In genomic region chr2:210007895-210008294, GRCh38 we compare ENCODE assay signal across 14 cellular contexts. TPM values are rescaled to one million over a fixed set of nuclear protein-coding genes. Genes with fewer than 3 reads are reported as not detected.
DNase-seq lines count a peak whose midpoint lies in the region; ATAC-seq, FAIRE-seq and TF ChIP-seq lines count a peak whose summit lies in the region.
"Had no signal": no experiment of that assay in that cellular context is flagged by ENCODE, and none has a peak within 500 bp of the region (broad histone marks: within the 10 kb centered on the region; RNA-seq: fewer than 3 reads in every experiment).

No MANE protein-coding gene starts in this region.

- H3K4me2 ChIP-seq in IMR-90 (ENCODE audit: low read depth, low read length) (no peak overlapping the region), mesenchymal stem cell (ENCODE audit: low read length, poor library complexity, severe bottlenecking) (no peak overlapping the region)

- in situ Hi-C loops in IMR-90 (cut with MboI; ENCODE audit: low sequenced_read_pairs) = no loop called here

- H4K5ac ChIP-seq in IMR-90 (ENCODE audit: low read depth, low read length) = no peak overlapping the region

- no peak overlapping the region for H3K4me3 ChIP-seq in IMR-90 (ENCODE audit: insufficient read depth, low read depth, low read length)
- H3K4me3 ChIP-seq in mesenchymal stem cell (ENCODE audit: insufficient read depth in 1 of 2, low read depth in 1 of 2, low read length in 2 of 2) = no peak overlapping the region
- H3K4me3 ChIP-seq in BE2C (ENCODE audit: low read depth, low read length) = no peak overlapping the region
- H3K4me3 ChIP-seq: tibial artery had no signal

- H2AK5ac ChIP-seq in IMR-90 (ENCODE audit: low read depth, low read length) (no peak overlapping the region), mesenchymal stem cell (ENCODE audit: low read length, severe bottlenecking) (no peak overlapping the region)

- peaks cover 5% of the 10 kb centered on the region for H3K4me1 ChIP-seq in IMR-90 (ENCODE audit: control insufficient read depth, insufficient read depth, low read length)
- peaks cover 5% of the 10 kb centered on the region for H3K4me1 ChIP-seq in mesenchymal stem cell (ENCODE audit: control insufficient read depth, insufficient read depth, low read depth, low read length)
- peaks cover 4% of the 10 kb centered on the region for H3K4me1 ChIP-seq in BE2C

- TF ChIP-seq POLR2A in GM12891 (IDR thresholded peaks at IDR 0.05; ENCODE audit: low read depth, low read length) (no peak), IMR-90 (IDR thresholded peaks at IDR 0.05; ENCODE audit: low read depth, low read length) (no peak)

- CTCF ChIA-PET in IMR-90 (lab: Yijun Ruan, JAX) = no interaction called here

- DNase-seq in GM12891 (ENCODE audit: insufficient read length, low spot score) = no peak
- DNase-seq in IMR-90 = peak; percentile 10
- DNase-seq in dermis blood vessel endothelial cell = peak; percentile 20
- peak; percentile 25 for DNase-seq in mesenchymal stem cell
- no peak for DNase-seq in GM10266 (ENCODE audit: extremely low spot score)
- no peak for DNase-seq in BE2C
- DNase-seq in frontal cortex (ENCODE audit: low spot score in 2 of 2) = no peak
- DNase-seq: naive thymus-derived CD8-positive, alpha-beta T cell; NCI-H1092; NCI-H2227 treated with DMSO at 0.1 percent for 48 hours; stimulated activated CD8-positive, alpha-beta memory T cell treated with anti-CD3 and anti-CD28 coated beads, Interleukin-4, amount 100 ng/mL, for 48 hours had no signal

- H3K27ac ChIP-seq in IMR-90 (ENCODE audit: insufficient read depth, low read length) (no peak overlapping the region), mesenchymal stem cell (ENCODE audit: low read length, poor library complexity, severe bottlenecking) (no peak overlapping the region)
- H3K27ac ChIP-seq: tibial artery had no signal

- H3K4ac ChIP-seq in IMR-90 (ENCODE audit: low read depth, low read length) = no peak overlapping the region
- no peak overlapping the region for H3K4ac ChIP-seq in mesenchymal stem cell (ENCODE audit: low read depth in 1 of 2, low read length in 2 of 2)

- H4K91ac ChIP-seq in IMR-90 (ENCODE audit: insufficient read depth, low read depth, low read length) (no peak overlapping the region), mesenchymal stem cell (ENCODE audit: low read length) (no peak overlapping the region)

- no peak overlapping the region for H2BK20ac ChIP-seq in IMR-90 (ENCODE audit: low read depth, low read length)

- H3K79me1 ChIP-seq in IMR-90 (ENCODE audit: low read depth in 1 of 2, low read length in 2 of 2) = peaks cover 5 to 25% of the 10 kb centered on the region in 2 experiments; a peak in 3 of 4 replicates
- H3K79me1 ChIP-seq in mesenchymal stem cell (replicated peaks; ENCODE audit: low read length, poor library complexity, severe bottlenecking) = no peaks in the 10 kb centered on the region

- intact Hi-C loops in IMR-90 (cut with micrococcal nuclease) = no loop called here

- no peak for FAIRE-seq in GM12891 (lab: Jason Lieb, UNC)
- no peak for FAIRE-seq in frontal cortex (lab: Jason Lieb, UNC)

- H4K8ac ChIP-seq in IMR-90 (ENCODE audit: low read depth in 2 of 2, low read length in 2 of 2) (no peak overlapping the region), mesenchymal stem cell (ENCODE audit: low read length) (no peak overlapping the region)

- H3K23ac ChIP-seq in IMR-90 (ENCODE audit: low read depth, low read length) (no peak overlapping the region), mesenchymal stem cell (ENCODE audit: low read length in 2 of 2) (no peak overlapping the region)

- H2BK12ac ChIP-seq in mesenchymal stem cell (ENCODE audit: low read length in 2 of 2) = no peak overlapping the region

- dilution Hi-C loops in IMR-90 (cut with HindIII; ENCODE audit: low sequenced_read_pairs, unreplicated experiment) = no loop called here

- H3K18ac ChIP-seq in IMR-90 (ENCODE audit: low read depth, low read length) (no peak overlapping the region), mesenchymal stem cell (ENCODE audit: low read depth in 1 of 2, low read length in 2 of 2) (no peak overlapping the region)

- no peak overlapping the region for H3K14ac ChIP-seq in IMR-90 (replicated peaks; ENCODE audit: low read depth, low read length)
- H3K14ac ChIP-seq in mesenchymal stem cell (ENCODE audit: low read length in 2 of 2) = no peak overlapping the region

- no peak overlapping the region for H2AFZ ChIP-seq in IMR-90 (replicated peaks; ENCODE audit: low read length, poor library complexity)
- no peak overlapping the region for H2AFZ ChIP-seq in mesenchymal stem cell (ENCODE audit: low read depth, low read length)

- WGBS in IMR-90 (ENCODE audit: extremely low coverage in 2 of 2, insufficient read length in 1 of 2), 2 experiments = no CpG with 5 or more reads among the region's 2 CpGs
- 85% methylated on average over 1 of the region's 2 CpGs for WGBS in mesenchymal stem cell

- no peak for TF ChIP-seq CTCF in IMR-90 (conservative IDR thresholded peaks at IDR 0.05; ENCODE audit: low read depth, low read length)
- no peak for TF ChIP-seq CTCF in GM10266 (IDR thresholded peaks at IDR 0.05; ENCODE audit: control insufficient read depth, insufficient read depth, low read depth, missing control alignments)
- TF ChIP-seq CTCF in BE2C (IDR thresholded peaks at IDR 0.05; ENCODE audit: low read depth, low read length) = no peak

- no peak overlapping the region for H3K56ac ChIP-seq in IMR-90 (ENCODE audit: extremely low read depth, insufficient read depth, low read length)

- no peak for ATAC-seq in IMR-90 (ENCODE audit: low read depth)
- ATAC-seq in HG03521 (IDR thresholded peaks at IDR 0.05; ENCODE audit: unreplicated experiment) = no peak
- ATAC-seq: activated naive CD4-positive, alpha-beta T cell treated with anti-CD3 and anti-CD28 coated beads, Interleukin-2, amount 50 U/mL, for 72 hours; naive thymus-derived CD8-positive, alpha-beta T cell had no signal

- no peak overlapping the region for H3K9ac ChIP-seq in IMR-90 (ENCODE audit: low read depth, low read length)
- H3K9ac ChIP-seq in mesenchymal stem cell (ENCODE audit: low read length) = no peak overlapping the region

- H4K20me1 ChIP-seq in IMR-90 (ENCODE audit: insufficient read depth, low read length) = peaks cover 12% of the 10 kb centered on the region; the same call in 1 of the 2 replicates

- H2BK120ac ChIP-seq in IMR-90 (ENCODE audit: low read depth, low read length) = no peak overlapping the region
- no peak overlapping the region for H2BK120ac ChIP-seq in mesenchymal stem cell (ENCODE audit: low read depth, low read length)

- H2AK9ac ChIP-seq in IMR-90 (replicated peaks; ENCODE audit: low read depth, low read length, poor library complexity) = no peak overlapping the region

- H3K9me1 ChIP-seq in IMR-90 (ENCODE audit: insufficient read depth, low read length) = no peaks in the 10 kb centered on the region

- POLR2A ChIA-PET in IMR-90 (lab: Charles Lee; ENCODE audit: unreplicated experiment) = no interaction called here

- no peaks in the 10 kb centered on the region for H3K27me3 ChIP-seq in IMR-90 (ENCODE audit: control insufficient read depth, insufficient read depth, low read length)
- H3K27me3 ChIP-seq in mesenchymal stem cell (ENCODE audit: control insufficient read depth in 1 of 2, insufficient read depth in 1 of 2, low read length in 2 of 2) = no peaks in the 10 kb centered on the region
- no peaks in the 10 kb centered on the region for H3K27me3 ChIP-seq in BE2C
- H3K27me3 ChIP-seq: tibial artery had no signal

- no peak for TF ChIP-seq RAD21 in IMR-90 (IDR thresholded peaks at IDR 0.05; ENCODE audit: low read length)

- H3K9me3 ChIP-seq in IMR-90 (ENCODE audit: control insufficient read depth, insufficient read depth, low read length) (no peaks in the 10 kb centered on the region), mesenchymal stem cell (ENCODE audit: control insufficient read depth, low read length) (no peaks in the 10 kb centered on the region), BE2C (no peaks in the 10 kb centered on the region)
- H3K9me3 ChIP-seq: tibial artery had no signal

- peaks cover 19% of the 10 kb centered on the region for H3K36me3 ChIP-seq in IMR-90 (ENCODE audit: control insufficient read depth, insufficient read depth, low read length)
- H3K36me3 ChIP-seq in mesenchymal stem cell (ENCODE audit: control insufficient read depth in 1 of 2, insufficient read depth in 2 of 2, low read depth in 1 of 2, low read length in 2 of 2) = peaks cover 9 to 42% of the 10 kb centered on the region in 2 experiments
- peaks cover 47% of the 10 kb centered on the region for H3K36me3 ChIP-seq in BE2C

- no TSS peak for BruUV-seq in IMR-90 (replicated peaks; lab: Mats Ljungman, UMichigan)

- H2BK15ac ChIP-seq in IMR-90 (ENCODE audit: low read depth, low read length) = no peak overlapping the region
- H2BK15ac ChIP-seq in mesenchymal stem cell (ENCODE audit: low read depth, poor library complexity, severe bottlenecking) = no peak overlapping the region

- H2BK5ac ChIP-seq in IMR-90 (ENCODE audit: low read depth, low read length, poor library complexity, severe bottlenecking) (no peak overlapping the region), mesenchymal stem cell (ENCODE audit: low read depth, low read length, poor library complexity, severe bottlenecking) (no peak overlapping the region)

TF ChIP-seq in GM12891, 5 proteins besides CTCF, POLR2A, EP300 and RAD21:
- peak; percentile 57 for TF ChIP-seq SPI1 (IDR thresholded peaks at IDR 0.05; ENCODE audit: low read depth, low read length)
- TF ChIP-seq TAF1 (IDR thresholded peaks at IDR 0.05; ENCODE audit: low read depth, low read length) = no peak
TF ChIP-seq in GM12891: peak in this region for 1.

TF ChIP-seq in IMR-90, 13 proteins besides CTCF, POLR2A, EP300 and RAD21:
- TF ChIP-seq MXI1 (IDR thresholded peaks at IDR 0.05; ENCODE audit: borderline replicate concordance, low read depth, low read length) = no peak
- TF ChIP-seq BHLHE40 (IDR thresholded peaks at IDR 0.05; ENCODE audit: low read depth, low read length) = no peak
- no peak for TF ChIP-seq RCOR1 (IDR thresholded peaks at IDR 0.05; ENCODE audit: insufficient replicate concordance, low read length)
- no peak for TF ChIP-seq MAZ (IDR thresholded peaks at IDR 0.05; ENCODE audit: borderline replicate concordance, low read depth, low read length)
- TF ChIP-seq CHD1 (IDR thresholded peaks at IDR 0.05; ENCODE audit: low read depth, low read length) = no peak

RNA-seq across cellular contexts. Expression of gene RPE, which starts 5.5 kb away (rescaled TPM):
- 15.6 TPM for polyA plus RNA-seq in GM12891 (2012; ENCODE audit: low read depth, missing spikeins)
- total RNA-seq in IMR-90 (2012; rRNA removed) (114 and 339 TPM in 2 replicates), dermis blood vessel endothelial cell (103 and 144 TPM in 2 replicates), frontal cortex (68.5 TPM)
- polyA plus RNA-seq in IMR-90 (2012; rRNA removed) = 55.3 and 66.7 TPM in 2 replicates
- polyA plus RNA-seq in IMR-90 (2012; cell fraction: cytosol; rRNA removed) = 62.9 and 103 TPM in 2 replicates
- polyA plus RNA-seq in IMR-90 (2012; cell fraction: nucleus; rRNA removed; ENCODE audit: low replicate concordance) = 30.8 and 44.0 TPM in 2 replicates
- 26.0 TPM for polyA plus RNA-seq in mesenchymal stem cell (2013, experiment 1 of 2)
- polyA plus RNA-seq in mesenchymal stem cell (2013, experiment 2 of 2) = 27.2 TPM
- polyA plus RNA-seq in BE2C (2012; ENCODE audit: insufficient read depth, insufficient read length, low read depth) = 58.5 TPM

Comparison
In these comparisons a context has a peak if more than half of its experiments do, and no peak if none do; other contexts are left out.
1. DNase-seq: peak in IMR-90 (single experiment), dermis blood vessel endothelial cell (single experiment) and mesenchymal stem cell (single experiment); none in GM12891 (single experiment), GM10266 (single experiment), BE2C (single experiment) and frontal cortex (0 of 2).